Comparison of ENCODE assay signal across 8 cellular contexts in the genomic region with DNA sequence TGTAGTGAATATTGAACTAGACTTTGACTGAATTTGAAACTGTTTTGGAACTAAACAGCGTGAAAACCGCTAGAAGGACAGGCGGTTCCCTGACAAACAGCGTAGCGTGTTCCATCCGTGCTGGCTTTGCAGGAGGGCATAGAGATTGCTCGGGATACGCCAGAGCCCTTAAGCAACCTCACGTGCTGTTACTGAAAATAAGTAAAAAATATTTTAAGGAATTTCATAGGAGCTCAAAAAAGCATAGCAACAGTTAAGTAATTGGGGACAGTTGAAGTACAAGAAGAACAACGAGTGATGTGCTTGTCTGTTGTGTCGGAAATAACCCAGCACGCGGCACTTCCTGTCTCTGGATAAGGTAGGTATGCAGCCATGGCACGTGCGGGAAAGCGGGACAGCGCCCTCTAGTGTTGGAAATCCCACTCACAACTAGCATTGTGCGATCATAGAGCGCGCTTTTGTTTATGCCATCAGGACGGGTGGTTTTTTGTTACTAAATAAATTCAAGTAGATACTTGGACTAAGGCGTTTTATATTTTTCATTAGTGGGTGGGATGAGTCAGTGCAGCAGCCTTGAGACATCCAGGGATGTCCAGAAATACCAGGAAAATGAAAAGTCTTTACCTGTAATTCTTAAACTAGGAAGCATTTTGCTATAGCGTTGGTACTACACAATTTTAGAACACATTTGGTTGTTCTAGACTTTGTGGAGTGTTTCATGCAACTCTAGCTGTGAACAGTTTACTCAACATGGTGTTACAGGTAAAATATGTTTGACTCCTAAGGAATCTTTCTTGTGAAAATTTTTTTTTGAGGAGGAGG. TPM values are rescaled to one million over a fixed set of nuclear protein-coding genes. Genes with fewer than 3 reads are reported as not detected.
DNase-seq lines count a peak whose midpoint lies in the region; ATAC-seq, FAIRE-seq and TF ChIP-seq lines count a peak whose summit lies in the region.

No MANE protein-coding gene starts in this region.

- TF ChIP-seq CTCF in 22Rv1 (IDR thresholded peaks at IDR 0.05), result peak; percentile 100
- TF ChIP-seq CTCF in GM13976 (IDR thresholded peaks at IDR 0.05; ENCODE audit: borderline replicate concordance, control extremely low read depth, extremely low read depth, insufficient read depth, missing control alignments), result peak; percentile 79
- TF ChIP-seq CTCF in WTC11 (IDR thresholded peaks at IDR 0.05), result peak; percentile 97
- peak; percentile 83 for TF ChIP-seq CTCF in bronchial epithelial cell (IDR thresholded peaks at IDR 0.05; ENCODE audit: insufficient read depth, low read length, severe bottlenecking)

- in situ Hi-C loops in GM13976 (cut with MboI; ENCODE audit: low sequenced_read_pairs, unreplicated experiment), result no loop called here

- FAIRE-seq in bronchial epithelial cell (lab: Jason Lieb, UNC), result no peak

- peaks cover 60% of the 10 kb centered on the region for H3K4me1 Mint-ChIP-seq in WTC11

- H3K27me3 Mint-ChIP-seq in WTC11 (ENCODE audit: low read depth), result no peaks in the 10 kb centered on the region

- ATAC-seq in HG02973 (IDR thresholded peaks at IDR 0.05; ENCODE audit: unreplicated experiment) (peak; percentile 96), WTC11 (peak; percentile 84)

- H3K27ac Mint-ChIP-seq in WTC11, result peak overlapping the region; percentile 88

- peak overlapping the region; percentile 12; the same call in 1 of the 2 replicates for H3K27ac ChIP-seq in 22Rv1

- CTCF ChIA-PET in WTC11 (lab: Charles Lee), result interaction anchor here (0.7 to 1.9 kb wide), 6 partner anchors 8 to 488 kb away, joined by 3 to 5 read pairs (median 4); no protein-coding TSS in a partner anchor

- POLR2A ChIA-PET in WTC11 (lab: Charles Lee), result no interaction called here

- H3K27me3 ChIP-seq in bronchial epithelial cell (ENCODE audit: control insufficient read depth, insufficient read depth, low read length), result no peaks in the 10 kb centered on the region

- H3K36me3 Mint-ChIP-seq in WTC11, result peaks cover 79% of the 10 kb centered on the region

- peaks cover 11% of the 10 kb centered on the region for H3K36me3 ChIP-seq in bronchial epithelial cell (ENCODE audit: control insufficient read depth, insufficient read depth, low read length)

- H3K9me3 Mint-ChIP-seq in WTC11, result no peaks in the 10 kb centered on the region

- H3K4me3 Mint-ChIP-seq in WTC11, result no peak overlapping the region

- DNase-seq in GM13976 (ENCODE audit: low spot score) (peak; percentile 78), NCI-H2107 (lab: John Stamatoyannopoulos, UW) (peak; percentile 43), WTC11 (ENCODE audit: low spot score) (peak; percentile 89), bronchial epithelial cell (ENCODE audit: low read depth) (peak; percentile 68), kidney tubule cell (ENCODE audit: low spot score) (peak; percentile 77)
- peak; percentile 87 to 89 for DNase-seq in stimulated activated CD4-positive, alpha-beta T cell treated with anti-CD3 and anti-CD28 coated beads, Interleukin-2, amount 100 ng/mL, for 48 hours

- no peak overlapping the region for H3K4me3 ChIP-seq in bronchial epithelial cell (ENCODE audit: low read depth, low read length)

TF ChIP-seq in WTC11, 78 proteins besides CTCF, POLR2A, EP300 and RAD21 (continues in another document):
- TF ChIP-seq, protein P1, sequence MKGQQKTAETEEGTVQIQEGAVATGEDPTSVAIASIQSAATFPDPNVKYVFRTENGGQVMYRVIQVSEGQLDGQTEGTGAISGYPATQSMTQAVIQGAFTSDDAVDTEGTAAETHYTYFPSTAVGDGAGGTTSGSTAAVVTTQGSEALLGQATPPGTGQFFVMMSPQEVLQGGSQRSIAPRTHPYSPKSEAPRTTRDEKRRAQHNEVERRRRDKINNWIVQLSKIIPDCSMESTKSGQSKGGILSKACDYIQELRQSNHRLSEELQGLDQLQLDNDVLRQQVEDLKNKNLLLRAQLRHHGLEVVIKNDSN (CRISPR knock-in tag; IDR thresholded peaks at IDR 0.05), result peak; percentile 79
- TF ChIP-seq TEAD1 (CRISPR knock-in tag; IDR thresholded peaks at IDR 0.05) (peak; percentile 82; the same call in 1 of the 2 replicates), SOX15 (CRISPR knock-in tag; IDR thresholded peaks at IDR 0.05) (no peak), TEAD4 (CRISPR knock-in tag; IDR thresholded peaks at IDR 0.05) (0 out of 2 replicates have a peak, but pooled peaks have one; percentile 29), NFATC4 (CRISPR knock-in tag; IDR thresholded peaks at IDR 0.05) (no peak), JUN (CRISPR knock-in tag; IDR thresholded peaks at IDR 0.05) (no peak), RELA (CRISPR knock-in tag; IDR thresholded peaks at IDR 0.05; ENCODE audit: borderline replicate concordance) (no peak), TP53 (CRISPR knock-in tag; IDR thresholded peaks at IDR 0.05) (no peak)
- TF ChIP-seq, protein P2, sequence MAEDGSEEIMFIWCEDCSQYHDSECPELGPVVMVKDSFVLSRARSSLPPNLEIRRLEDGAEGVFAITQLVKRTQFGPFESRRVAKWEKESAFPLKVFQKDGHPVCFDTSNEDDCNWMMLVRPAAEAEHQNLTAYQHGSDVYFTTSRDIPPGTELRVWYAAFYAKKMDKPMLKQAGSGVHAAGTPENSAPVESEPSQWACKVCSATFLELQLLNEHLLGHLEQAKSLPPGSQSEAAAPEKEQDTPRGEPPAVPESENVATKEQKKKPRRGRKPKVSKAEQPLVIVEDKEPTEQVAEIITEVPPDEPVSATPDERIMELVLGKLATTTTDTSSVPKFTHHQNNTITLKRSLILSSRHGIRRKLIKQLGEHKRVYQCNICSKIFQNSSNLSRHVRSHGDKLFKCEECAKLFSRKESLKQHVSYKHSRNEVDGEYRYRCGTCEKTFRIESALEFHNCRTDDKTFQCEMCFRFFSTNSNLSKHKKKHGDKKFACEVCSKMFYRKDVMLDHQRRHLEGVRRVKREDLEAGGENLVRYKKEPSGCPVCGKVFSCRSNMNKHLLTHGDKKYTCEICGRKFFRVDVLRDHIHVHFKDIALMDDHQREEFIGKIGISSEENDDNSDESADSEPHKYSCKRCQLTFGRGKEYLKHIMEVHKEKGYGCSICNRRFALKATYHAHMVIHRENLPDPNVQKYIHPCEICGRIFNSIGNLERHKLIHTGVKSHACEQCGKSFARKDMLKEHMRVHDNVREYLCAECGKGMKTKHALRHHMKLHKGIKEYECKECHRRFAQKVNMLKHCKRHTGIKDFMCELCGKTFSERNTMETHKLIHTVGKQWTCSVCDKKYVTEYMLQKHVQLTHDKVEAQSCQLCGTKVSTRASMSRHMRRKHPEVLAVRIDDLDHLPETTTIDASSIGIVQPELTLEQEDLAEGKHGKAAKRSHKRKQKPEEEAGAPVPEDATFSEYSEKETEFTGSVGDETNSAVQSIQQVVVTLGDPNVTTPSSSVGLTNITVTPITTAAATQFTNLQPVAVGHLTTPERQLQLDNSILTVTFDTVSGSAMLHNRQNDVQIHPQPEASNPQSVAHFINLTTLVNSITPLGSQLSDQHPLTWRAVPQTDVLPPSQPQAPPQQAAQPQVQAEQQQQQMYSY (CRISPR knock-in tag; IDR thresholded peaks at IDR 0.05), result no peak
- TF ChIP-seq, protein P3, sequence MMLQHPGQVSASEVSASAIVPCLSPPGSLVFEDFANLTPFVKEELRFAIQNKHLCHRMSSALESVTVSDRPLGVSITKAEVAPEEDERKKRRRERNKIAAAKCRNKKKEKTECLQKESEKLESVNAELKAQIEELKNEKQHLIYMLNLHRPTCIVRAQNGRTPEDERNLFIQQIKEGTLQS (CRISPR knock-in tag; conservative IDR thresholded peaks at IDR 0.05), result no peak
- TF ChIP-seq, protein P4, sequence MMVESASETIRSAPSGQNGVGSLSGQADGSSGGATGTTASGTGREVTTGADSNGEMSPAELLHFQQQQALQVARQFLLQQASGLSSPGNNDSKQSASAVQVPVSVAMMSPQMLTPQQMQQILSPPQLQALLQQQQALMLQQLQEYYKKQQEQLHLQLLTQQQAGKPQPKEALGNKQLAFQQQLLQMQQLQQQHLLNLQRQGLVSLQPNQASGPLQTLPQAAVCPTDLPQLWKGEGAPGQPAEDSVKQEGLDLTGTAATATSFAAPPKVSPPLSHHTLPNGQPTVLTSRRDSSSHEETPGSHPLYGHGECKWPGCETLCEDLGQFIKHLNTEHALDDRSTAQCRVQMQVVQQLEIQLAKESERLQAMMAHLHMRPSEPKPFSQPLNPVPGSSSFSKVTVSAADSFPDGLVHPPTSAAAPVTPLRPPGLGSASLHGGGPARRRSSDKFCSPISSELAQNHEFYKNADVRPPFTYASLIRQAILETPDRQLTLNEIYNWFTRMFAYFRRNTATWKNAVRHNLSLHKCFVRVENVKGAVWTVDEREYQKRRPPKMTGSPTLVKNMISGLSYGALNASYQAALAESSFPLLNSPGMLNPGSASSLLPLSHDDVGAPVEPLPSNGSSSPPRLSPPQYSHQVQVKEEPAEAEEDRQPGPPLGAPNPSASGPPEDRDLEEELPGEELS (CRISPR knock-in tag; IDR thresholded peaks at IDR 0.05), result no peak; the same call in 1 of the 2 replicates
- TF ChIP-seq, protein P5, sequence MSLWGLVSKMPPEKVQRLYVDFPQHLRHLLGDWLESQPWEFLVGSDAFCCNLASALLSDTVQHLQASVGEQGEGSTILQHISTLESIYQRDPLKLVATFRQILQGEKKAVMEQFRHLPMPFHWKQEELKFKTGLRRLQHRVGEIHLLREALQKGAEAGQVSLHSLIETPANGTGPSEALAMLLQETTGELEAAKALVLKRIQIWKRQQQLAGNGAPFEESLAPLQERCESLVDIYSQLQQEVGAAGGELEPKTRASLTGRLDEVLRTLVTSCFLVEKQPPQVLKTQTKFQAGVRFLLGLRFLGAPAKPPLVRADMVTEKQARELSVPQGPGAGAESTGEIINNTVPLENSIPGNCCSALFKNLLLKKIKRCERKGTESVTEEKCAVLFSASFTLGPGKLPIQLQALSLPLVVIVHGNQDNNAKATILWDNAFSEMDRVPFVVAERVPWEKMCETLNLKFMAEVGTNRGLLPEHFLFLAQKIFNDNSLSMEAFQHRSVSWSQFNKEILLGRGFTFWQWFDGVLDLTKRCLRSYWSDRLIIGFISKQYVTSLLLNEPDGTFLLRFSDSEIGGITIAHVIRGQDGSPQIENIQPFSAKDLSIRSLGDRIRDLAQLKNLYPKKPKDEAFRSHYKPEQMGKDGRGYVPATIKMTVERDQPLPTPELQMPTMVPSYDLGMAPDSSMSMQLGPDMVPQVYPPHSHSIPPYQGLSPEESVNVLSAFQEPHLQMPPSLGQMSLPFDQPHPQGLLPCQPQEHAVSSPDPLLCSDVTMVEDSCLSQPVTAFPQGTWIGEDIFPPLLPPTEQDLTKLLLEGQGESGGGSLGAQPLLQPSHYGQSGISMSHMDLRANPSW (CRISPR knock-in tag; conservative IDR thresholded peaks at IDR 0.05; ENCODE audit: low read depth), result no peak
- TF ChIP-seq, protein P6, sequence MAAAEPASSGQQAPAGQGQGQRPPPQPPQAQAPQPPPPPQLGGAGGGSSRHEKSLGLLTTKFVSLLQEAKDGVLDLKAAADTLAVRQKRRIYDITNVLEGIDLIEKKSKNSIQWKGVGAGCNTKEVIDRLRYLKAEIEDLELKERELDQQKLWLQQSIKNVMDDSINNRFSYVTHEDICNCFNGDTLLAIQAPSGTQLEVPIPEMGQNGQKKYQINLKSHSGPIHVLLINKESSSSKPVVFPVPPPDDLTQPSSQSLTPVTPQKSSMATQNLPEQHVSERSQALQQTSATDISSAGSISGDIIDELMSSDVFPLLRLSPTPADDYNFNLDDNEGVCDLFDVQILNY (CRISPR knock-in tag; IDR thresholded peaks at IDR 0.05), result no peak

RNA-seq across cellular contexts. Expression of a gene that starts 50.4 kb away (rescaled TPM):
- total RNA-seq in WTC11 (2021) (264 to 288 TPM (median 268 TPM) in 3 replicates), bronchial epithelial cell (87.9 and 113 TPM in 2 replicates)
